11 cellular contexts compared by ENCODE assay signal in the genomic region with DNA sequence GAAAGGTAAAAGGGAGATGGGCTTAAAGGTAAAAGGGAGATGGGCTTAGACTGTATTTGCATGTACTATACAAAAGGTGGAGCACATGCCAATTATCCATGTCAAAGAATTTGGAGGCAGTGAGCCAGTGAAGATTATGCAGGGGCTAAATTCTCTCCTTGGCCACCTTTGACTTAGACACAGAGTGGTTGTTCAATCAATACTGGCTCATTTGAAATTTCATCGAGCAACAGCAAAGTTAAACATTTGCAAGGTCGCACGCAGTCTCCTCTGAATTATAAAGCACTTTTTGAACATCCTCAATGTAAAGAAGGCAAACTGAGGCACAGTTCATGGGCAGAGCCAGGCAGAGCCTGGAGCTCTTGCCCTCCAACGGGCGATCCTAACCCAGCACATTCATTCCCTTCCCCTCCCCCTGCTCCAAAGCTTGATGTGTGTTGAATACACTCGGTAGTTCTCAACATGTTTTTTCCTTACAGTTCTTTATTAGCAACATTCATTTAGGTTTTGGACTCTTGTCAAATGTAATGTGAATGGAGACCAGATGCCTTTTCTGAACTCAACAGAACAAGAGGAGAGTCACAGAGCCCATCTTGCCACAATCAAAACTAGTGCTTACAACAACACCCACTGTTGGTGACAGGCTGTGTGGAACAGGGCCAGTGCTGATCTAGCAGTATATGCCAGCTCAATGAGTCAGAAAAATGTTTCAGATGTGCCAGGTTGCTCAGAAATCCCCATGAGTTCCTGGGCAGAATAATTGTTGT.
DNase-seq lines count a peak whose midpoint lies in the region; ATAC-seq, FAIRE-seq and TF ChIP-seq lines count a peak whose summit lies in the region.
"Had no signal": no experiment of that assay in that cellular context is flagged by ENCODE, and none has a peak within 500 bp of the region (broad histone marks: within the 10 kb centered on the region; RNA-seq: fewer than 3 reads in every experiment).

No MANE protein-coding gene starts in this region.

- no peak overlapping the region for H3K4ac ChIP-seq in H1 (replicated peaks; ENCODE audit: insufficient read length, low read depth, low read length)

- H4K20me1 ChIP-seq in H1 (replicated peaks in 1 of 2; ENCODE audit: control insufficient read depth in 1 of 2, insufficient read depth in 2 of 2, low read length in 2 of 2) (no peaks in the 10 kb centered on the region), OCI-LY7 (ENCODE audit: insufficient read depth, low read length) (no peaks in the 10 kb centered on the region), GM23338 (replicated peaks; ENCODE audit: insufficient read depth) (no peaks in the 10 kb centered on the region)

- H3K9me3 ChIP-seq in H1 (ENCODE audit: insufficient read depth in 2 of 2, low read depth in 1 of 2, low read length in 1 of 2): no peaks in the 10 kb centered on the region
- H3K9me3 ChIP-seq in OCI-LY7 (ENCODE audit: low read length): no peaks in the 10 kb centered on the region
- H3K9me3 ChIP-seq: BE2C had no signal

- H3K4me3 ChIP-seq in AG10803 (ENCODE audit: low read length): no peak overlapping the region
- no peak overlapping the region for H3K4me3 ChIP-seq in H1 (ENCODE audit: extremely low read depth in 1 of 4, insufficient read depth in 2 of 4, low read depth in 3 of 4, low read length in 4 of 4)
- no peak overlapping the region for H3K4me3 ChIP-seq in OCI-LY7 (ENCODE audit: low read depth, low read length, poor library complexity, severe bottlenecking)
- no peak overlapping the region for H3K4me3 ChIP-seq in GM23338

- H2BK5ac ChIP-seq in H1 (ENCODE audit: low read depth, low read length): no peak overlapping the region

- FAIRE-seq in H1 (lab: Jason Lieb, UNC): no peak

- no peak overlapping the region for H4K8ac ChIP-seq in H1 (ENCODE audit: extremely low read depth, insufficient read depth, low read length)

- no peak overlapping the region for H2AK5ac ChIP-seq in H1 (ENCODE audit: low read depth, low read length)

- no peak for TF ChIP-seq EP300 in H1 (IDR thresholded peaks at IDR 0.05; ENCODE audit: borderline replicate concordance in 1 of 2, low read depth in 2 of 2, low read length in 2 of 2)

- no peak overlapping the region for H3K14ac ChIP-seq in H1 (ENCODE audit: insufficient read length)

- peaks cover 8% of the 10 kb centered on the region; the same call in 2 of the 3 replicates for H3K4me1 Mint-ChIP-seq in GM23338

- no peak overlapping the region for H2BK12ac ChIP-seq in H1 (ENCODE audit: low read depth, low read length)

- H2BK15ac ChIP-seq in H1 (ENCODE audit: low read length): no peak overlapping the region

- no peak for TF ChIP-seq RAD21 in H1 (IDR thresholded peaks at IDR 0.05 in 1 of 2, conservative IDR thresholded peaks at IDR 0.05 in 1 of 2; ENCODE audit: low read depth in 2 of 2, low read length in 2 of 2)

- no peaks in the 10 kb centered on the region for H3K9me2 ChIP-seq in OCI-LY7 (ENCODE audit: insufficient read depth, low read length)
- H3K9me2 ChIP-seq in GM23338 (ENCODE audit: insufficient read depth): no peaks in the 10 kb centered on the region

- H3F3A ChIP-seq in GM23338 (replicated peaks; ENCODE audit: low read depth): no peaks in the 10 kb centered on the region

- intact Hi-C loops in OCI-LY7 (cut with micrococcal nuclease; ENCODE audit: unreplicated experiment): no loop called here

- H3K27ac Mint-ChIP-seq in GM23338: no peak overlapping the region

- no peak overlapping the region for H4K91ac ChIP-seq in H1 (replicated peaks; ENCODE audit: insufficient read length, low read length)

- H3K36me3 ChIP-seq in H1 (ENCODE audit: control insufficient read depth in 2 of 4, insufficient read depth in 4 of 4, low read length in 3 of 4) (no peaks in the 10 kb centered on the region), OCI-LY7 (ENCODE audit: insufficient read depth, low read length) (no peaks in the 10 kb centered on the region), GM23338 (ENCODE audit: insufficient read depth) (no peaks in the 10 kb centered on the region)
- H3K36me3 ChIP-seq: BE2C had no signal

- no peak overlapping the region for H3K23ac ChIP-seq in H1 (ENCODE audit: insufficient read length)

- H3K79me1 ChIP-seq in H1 (ENCODE audit: low read depth, low read length): no peaks in the 10 kb centered on the region

- H3K18ac ChIP-seq in H1 (ENCODE audit: extremely low read depth, low read length): no peak overlapping the region

- POLR2A ChIA-PET in H1 (lab: Charles Lee; ENCODE audit: partially characterized antibody): no interaction called here
- POLR2A ChIA-PET in OCI-LY7 (lab: Charles Lee): no interaction called here

- no TSS peak for BruUV-seq in OCI-LY7 (replicated peaks; lab: Mats Ljungman, UMichigan)

- peak; percentile 19 for DNase-seq in AG10803 (ENCODE audit: low read depth)
- DNase-seq in NCI-H446 (lab: John Stamatoyannopoulos, UW): peak; percentile 96 to 99
- DNase-seq in H1 (ENCODE audit: low read depth in 1 of 2, low spot score in 2 of 2): no peak
- peak; percentile 62 for DNase-seq in mucosa of gallbladder (ENCODE audit: low spot score)
- DNase-seq in NAMALWA (ENCODE audit: low spot score): no peak
- no peak for DNase-seq in OCI-LY7 (ENCODE audit: low spot score)
- DNase-seq in NCI-H748 (lab: John Stamatoyannopoulos, UW; ENCODE audit: unreplicated experiment): no peak
- no peak for DNase-seq in GM23338 (ENCODE audit: low spot score)
- DNase-seq: activated CD8-positive, alpha-beta memory T cell treated with anti-CD3 and anti-CD28 coated beads, Interleukin-2, amount 50 U/mL, for 48 hours; BE2C; HCEC 1CT had no signal

- no peak for ATAC-seq in GM23338

- no peak overlapping the region for H3K4me2 ChIP-seq in H1 (ENCODE audit: insufficient read depth in 1 of 2, low read depth in 2 of 2, low read length in 2 of 2)
- H3K4me2 ChIP-seq in OCI-LY7 (ENCODE audit: low read length): no peak overlapping the region
- H3K4me2 ChIP-seq in GM23338: no peak overlapping the region

- H3K79me2 ChIP-seq in H1 (ENCODE audit: control insufficient read depth in 1 of 2, insufficient read depth in 2 of 2, low read length in 2 of 2) (no peaks in the 10 kb centered on the region), OCI-LY7 (ENCODE audit: insufficient read depth, low read depth, low read length) (no peaks in the 10 kb centered on the region), GM23338 (replicated peaks; ENCODE audit: insufficient read depth) (no peaks in the 10 kb centered on the region)

- 92% methylated on average over 6 of the region's 6 CpGs; no CpG with 5 or more reads in 1 of the 2 experiments for WGBS in H1 (ENCODE audit: extremely low coverage in 1 of 2, insufficient coverage in 1 of 2, insufficient read length in 1 of 2, insufficient replicate concordance in 2 of 2, low coverage in 1 of 2, low lambda C conversion rate in 2 of 2, missing lambda C conversion rate in 1 of 2), 2 experiments

- no peak overlapping the region for H3K4me3 Mint-ChIP-seq in GM23338

- no peak overlapping the region for H3K27ac ChIP-seq in H1 (ENCODE audit: low read depth, low read length)
- H3K27ac ChIP-seq in OCI-LY7 (ENCODE audit: low read depth, low read length, poor library complexity, severe bottlenecking): no peak overlapping the region
- H3K27ac ChIP-seq in GM23338 (ENCODE audit: low read depth): no peak overlapping the region

- H2BK20ac ChIP-seq in H1 (ENCODE audit: low read length): no peak overlapping the region

- H3K27me3 ChIP-seq in H1 (replicated peaks in 1 of 4; ENCODE audit: control insufficient read depth in 3 of 4, extremely low read depth in 1 of 4, insufficient read depth in 3 of 4, low read length in 3 of 4) (no peaks in the 10 kb centered on the region), GM23338 (ENCODE audit: insufficient read depth) (no peaks in the 10 kb centered on the region)

- no peaks in the 10 kb centered on the region for H3K9me3 Mint-ChIP-seq in GM23338

- H3K56ac ChIP-seq in H1 (replicated peaks; ENCODE audit: insufficient read length, low read depth, low read length): no peak overlapping the region

- H3K27me3 Mint-ChIP-seq in GM23338 (ENCODE audit: insufficient read depth, low read depth, poor library complexity): no peaks in the 10 kb centered on the region

- no peak overlapping the region for H2BK120ac ChIP-seq in H1 (replicated peaks; ENCODE audit: low read depth, low read length)

- TF ChIP-seq CTCF in AG10803 (conservative IDR thresholded peaks at IDR 0.05; ENCODE audit: low read length) (no peak), H1 (IDR thresholded peaks at IDR 0.05; ENCODE audit: control extremely low read depth in 1 of 3, insufficient read depth in 1 of 3, low read depth in 1 of 3, low read length in 3 of 3) (no peak), OCI-LY7 (conservative IDR thresholded peaks at IDR 0.05; ENCODE audit: low read length) (no peak), GM23338 (conservative IDR thresholded peaks at IDR 0.05; ENCODE audit: low read depth in 2 of 2) (no peak)

- no peak for TF ChIP-seq POLR2A in H1 (IDR thresholded peaks at IDR 0.05; ENCODE audit: control extremely low read depth in 1 of 2, low read depth in 2 of 2, low read length in 2 of 2)

- peak overlapping the region; percentile 21; the same call in 1 of the 2 replicates for H2AFZ ChIP-seq in H1 (ENCODE audit: low read length)
- H2AFZ ChIP-seq in OCI-LY7 (ENCODE audit: low read length): no peak overlapping the region
- no peak overlapping the region; the same call in 1 of the 2 replicates for H2AFZ ChIP-seq in GM23338

- H3K36me3 Mint-ChIP-seq in GM23338 (ENCODE audit: low read depth): no peaks in the 10 kb centered on the region; the same call in 2 of the 3 replicates

- H3K9ac ChIP-seq in H1 (replicated peaks in 1 of 4; ENCODE audit: extremely low read depth in 1 of 4, low read depth in 3 of 4, low read length in 3 of 4): no peak overlapping the region

- H3K4me1 ChIP-seq in H1 (replicated peaks in 1 of 4; ENCODE audit: control insufficient read depth in 3 of 4, insufficient read depth in 4 of 4, low read length in 3 of 4): no peaks in the 10 kb centered on the region; a peak in 1 of 7 replicates
- no peaks in the 10 kb centered on the region for H3K4me1 ChIP-seq in OCI-LY7 (ENCODE audit: insufficient read depth, low read length, poor library complexity, severe bottlenecking)
- no peaks in the 10 kb centered on the region for H3K4me1 ChIP-seq in GM23338 (ENCODE audit: insufficient read depth)
- H3K4me1 ChIP-seq: BE2C had no signal

- CTCF ChIA-PET in H1 (lab: Charles Lee; ENCODE audit: partially characterized antibody): interaction anchor here (1.5 to 2.6 kb wide), 2 partner anchors 14 to 17 kb away, joined by 3 to 12 read pairs; no protein-coding TSS in a partner anchor
- CTCF ChIA-PET in OCI-LY7 (lab: Charles Lee; ENCODE audit: unreplicated experiment): no interaction called here

- H3K23me2 ChIP-seq in H1 (ENCODE audit: low read depth, low read length): no peaks in the 10 kb centered on the region

- H4K5ac ChIP-seq in H1 (ENCODE audit: insufficient read length, low read depth, low read length): no peak overlapping the region

TF ChIP-seq in H1, 55 proteins besides CTCF, POLR2A, EP300 and RAD21 (continues in another document):
- TF ChIP-seq CHD1 (IDR thresholded peaks at IDR 0.05; ENCODE audit: low read depth, low read length): no peak

TF ChIP-seq in GM23338, 12 proteins besides CTCF, POLR2A, EP300 and RAD21 (continues in another document):
- TF ChIP-seq EZH2phosphoT487 (IDR thresholded peaks at IDR 0.05; ENCODE audit: unreplicated experiment) (no peak), JUNB (IDR thresholded peaks at IDR 0.05; ENCODE audit: unreplicated experiment) (no peak)

Comparison
In these comparisons a context has a peak if more than half of its experiments do, and no peak if none do; other contexts are left out.
1. DNase-seq: peak in AG10803 (single experiment), NCI-H446 (2 of 2) and mucosa of gallbladder (single experiment); none in H1 (0 of 2), NAMALWA (single experiment), OCI-LY7 (single experiment), NCI-H748 (single experiment) and GM23338 (single experiment).